In genomic region chr10:77675347-77675746, GRCh38 we compare ENCODE assay signal across 16 cellular contexts. TPM values are rescaled to one million over a fixed set of nuclear protein-coding genes. Genes with fewer than 3 reads are reported as not detected.
"Had no signal": no experiment of that assay in that cellular context is flagged by ENCODE, and none has a peak within 500 bp of the region (broad histone marks: within the 10 kb centered on the region; RNA-seq: fewer than 3 reads in every experiment).

No MANE protein-coding gene starts in this region.

- H3K27ac Mint-ChIP-seq: activated CD4-positive, alpha-beta T cell treated with anti-CD3 and anti-CD28 coated beads, Interleukin-2, amount 10 ng/mL, durations not matched to agents 24 days and 14 days; activated CD8-positive, alpha-beta T cell treated with anti-CD3 and anti-CD28 coated beads for 36 hours; activated naive CD4-positive, alpha-beta T cell treated with anti-CD3 and anti-CD28 coated beads, Interleukin-2, amount 10 ng/mL, durations not matched to agents 7 days and 5 days; activated T-cell treated with anti-CD3 and anti-CD28 coated beads, Interleukin-2, amount 50 U/mL, for 24 hours; progenitor cell of endocrine pancreas had no signal

- H3K9me3 Mint-ChIP-seq: activated CD4-positive, alpha-beta T cell treated with anti-CD3 and anti-CD28 coated beads, Interleukin-2, amount 10 ng/mL, durations not matched to agents 24 days and 14 days; activated CD8-positive, alpha-beta T cell treated with anti-CD3 and anti-CD28 coated beads for 36 hours; activated naive CD4-positive, alpha-beta T cell treated with anti-CD3 and anti-CD28 coated beads, Interleukin-2, amount 10 ng/mL, durations not matched to agents 7 days and 5 days; activated T-cell treated with anti-CD3 and anti-CD28 coated beads, Interleukin-2, amount 50 U/mL, for 24 hours; central memory CD8-positive, alpha-beta T cell had no signal

- ATAC-seq: activated CD8-positive, alpha-beta T cell treated with anti-CD3 and anti-CD28 coated beads for 36 hours; right cardiac atrium; stimulated activated naive CD8-positive, alpha-beta T cell treated with anti-CD3 and anti-CD28 coated beads, Interleukin-15, Interleukin-2, amounts not matched to agents 100 U/mL and 50 U/mL, for 24 hours had no signal

- H3K4me1 Mint-ChIP-seq: activated naive CD4-positive, alpha-beta T cell treated with anti-CD3 and anti-CD28 coated beads, Interleukin-2, amount 10 ng/mL, durations not matched to agents 7 days and 5 days had no signal

- H3K36me3 Mint-ChIP-seq: activated naive CD4-positive, alpha-beta T cell treated with anti-CD3 and anti-CD28 coated beads, Interleukin-2, amount 10 ng/mL, durations not matched to agents 7 days and 5 days had no signal

- H3K4me3 ChIP-seq: ascending aorta, colonic mucosa, left ventricle myocardium inferior, tibial artery, uterus had no signal

- H3K4me3 Mint-ChIP-seq: activated CD4-positive, alpha-beta T cell treated with anti-CD3 and anti-CD28 coated beads, Interleukin-2, amount 10 ng/mL, durations not matched to agents 24 days and 14 days; activated CD8-positive, alpha-beta T cell treated with anti-CD3 and anti-CD28 coated beads for 36 hours; activated naive CD4-positive, alpha-beta T cell treated with anti-CD3 and anti-CD28 coated beads, Interleukin-2, amount 10 ng/mL, durations not matched to agents 7 days and 5 days; activated T-cell treated with anti-CD3 and anti-CD28 coated beads, Interleukin-2, amount 50 U/mL, for 24 hours; central memory CD8-positive, alpha-beta T cell had no signal

- DNase-seq: activated CD4-positive, alpha-beta T cell treated with anti-CD3 and anti-CD28 coated beads, Interleukin-2, amount 10 ng/mL, durations not matched to agents 24 days and 14 days; activated CD8-positive, alpha-beta T cell treated with anti-CD3 and anti-CD28 coated beads for 36 hours; activated naive CD4-positive, alpha-beta T cell treated with anti-CD3 and anti-CD28 coated beads, Interleukin-2, amount 10 ng/mL, durations not matched to agents 7 days and 5 days; activated T-cell treated with anti-CD3 and anti-CD28 coated beads, Interleukin-2, amount 50 U/mL, for 24 hours; colonic mucosa; left ventricle myocardium inferior; right cardiac atrium; stimulated activated CD4-positive, alpha-beta T cell treated with anti-CD3 and anti-CD28 coated beads, Interleukin-2, amount 100 ng/mL, for 24 hours; stimulated activated naive CD8-positive, alpha-beta T cell treated with anti-CD3 and anti-CD28 coated beads, Interleukin-15, Interleukin-2, amounts not matched to agents 100 U/mL and 50 U/mL, for 24 hours; substantia nigra; T-helper 9 cell; tibial artery; uterus had no signal

RNA-seq across cellular contexts. Expression of gene KCNMA1, which starts 37.7 kb away (rescaled TPM):
- total RNA-seq: activated CD4-positive, alpha-beta T cell treated with anti-CD3 and anti-CD28 coated beads, Interleukin-2, amount 10 ng/mL, durations not matched to agents 24 days and 14 days had no signal
